ENCODE assay signal across 23 cellular contexts in the genomic region with DNA sequence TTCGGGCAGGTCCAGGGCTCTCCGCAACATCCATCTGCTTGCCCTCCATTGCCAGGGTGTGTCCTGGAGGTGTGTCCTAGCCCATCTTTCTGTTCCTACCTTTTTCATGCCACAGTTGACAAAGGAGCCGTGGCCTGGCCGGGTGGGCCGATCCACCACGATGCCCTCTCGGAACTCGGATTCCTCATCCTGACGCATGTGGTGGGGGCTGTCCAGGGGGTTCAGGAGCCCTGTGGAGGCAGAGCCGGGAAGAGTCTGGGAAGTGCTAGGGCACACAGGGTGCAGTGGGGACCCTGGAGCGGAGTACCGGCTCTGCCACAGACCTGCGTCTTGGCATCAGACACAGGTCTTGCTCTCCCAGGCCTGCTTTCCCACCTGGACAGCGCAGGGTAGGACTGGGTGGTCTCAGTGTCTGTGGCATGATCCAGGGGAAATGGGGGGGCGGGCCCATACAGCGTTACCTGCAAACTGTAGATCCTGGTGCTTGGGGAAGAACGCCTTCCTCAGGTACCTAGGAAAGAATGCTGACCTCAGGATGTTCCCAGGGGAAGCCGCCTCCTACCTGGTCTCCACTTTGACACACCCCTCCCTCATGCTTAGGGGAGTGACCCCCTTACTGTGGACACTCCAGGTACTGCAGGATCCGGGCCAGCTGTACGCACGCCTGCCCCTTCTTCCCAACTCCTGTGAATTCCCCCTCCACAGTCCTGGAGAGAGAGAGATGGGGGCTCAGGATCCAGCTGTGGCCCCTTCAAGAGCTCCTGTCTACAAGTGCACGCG. TPM values are rescaled to one million over a fixed set of nuclear protein-coding genes. Genes with fewer than 3 reads are reported as not detected.
DNase-seq lines count a peak whose midpoint lies in the region; ATAC-seq, FAIRE-seq and TF ChIP-seq lines count a peak whose summit lies in the region.
"Had no signal": no experiment of that assay in that cellular context is flagged by ENCODE, and none has a peak within 500 bp of the region (broad histone marks: within the 10 kb centered on the region; RNA-seq: fewer than 3 reads in every experiment).

No MANE protein-coding gene starts in this region.

- TF ChIP-seq EP300 in H1 (IDR thresholded peaks at IDR 0.05; ENCODE audit: borderline replicate concordance in 1 of 2, low read depth in 2 of 2, low read length in 2 of 2), result no peak

- no peaks in the 10 kb centered on the region for H3K9me3 ChIP-seq in H1 (ENCODE audit: insufficient read depth in 2 of 2, low read depth in 1 of 2, low read length in 1 of 2)
- H3K9me3 ChIP-seq: left ventricle myocardium inferior, prostate gland, thoracic aorta had no signal

- H3K36me3 ChIP-seq in H1 (ENCODE audit: control insufficient read depth in 2 of 4, insufficient read depth in 4 of 4, low read length in 3 of 4), result peaks cover 28 to 62% (median 54%) of the 10 kb centered on the region in 4 experiments

- TF ChIP-seq RAD21 in H1 (IDR thresholded peaks at IDR 0.05 in 1 of 2, conservative IDR thresholded peaks at IDR 0.05 in 1 of 2; ENCODE audit: low read depth in 2 of 2, low read length in 2 of 2), result 0 out of 4 replicates have a peak, but pooled peaks of 1 of the 2 experiments have one; percentile 8

- H2BK15ac ChIP-seq in H1 (ENCODE audit: low read length), result no peak overlapping the region

- CTCF ChIA-PET in activated naive CD4-positive, alpha-beta T cell treated with anti-CD3 and anti-CD28 coated beads, Interleukin-2, amount 10 ng/mL, durations not matched to agents 7 days and 5 days (lab: Charles Lee), result interaction anchor here (4.7 kb wide), 1 partner anchor 7 kb away, joined by 22 read pairs; the partner anchor contains the start of gene ENDOG
- CTCF ChIA-PET in H1 (lab: Charles Lee; ENCODE audit: partially characterized antibody), result interaction anchor here (0.8 to 2.2 kb wide), 8 partner anchors 8 to 97 kb away, joined by 3 to 12 read pairs (median 4); partner anchors contain the start of gene ENDOG

- no peak for TF ChIP-seq POLR2A in H1 (IDR thresholded peaks at IDR 0.05; ENCODE audit: control extremely low read depth in 1 of 2, low read depth in 2 of 2, low read length in 2 of 2)

- no peak overlapping the region for H3K14ac ChIP-seq in H1 (ENCODE audit: insufficient read length)

- no peaks in the 10 kb centered on the region; the same call in 1 of the 2 replicates for H3K79me1 ChIP-seq in H1 (ENCODE audit: low read depth, low read length)

- H3K56ac ChIP-seq in H1 (replicated peaks; ENCODE audit: insufficient read length, low read depth, low read length), result no peak overlapping the region

- H3K9me3 Mint-ChIP-seq in activated naive CD4-positive, alpha-beta T cell treated with anti-CD3 and anti-CD28 coated beads, Interleukin-2, amount 10 ng/mL, durations not matched to agents 7 days and 5 days, result no peaks in the 10 kb centered on the region
- no peaks in the 10 kb centered on the region for H3K9me3 Mint-ChIP-seq in HFFc6
- no peaks in the 10 kb centered on the region for H3K9me3 Mint-ChIP-seq in stimulated activated naive B cell treated with anti-CD40 and anti-IgM and Interleukin-4, amounts not matched to agents 10 μg/mL and 1 μg/mL and 100 μg/mL, for 72 hours
- H3K9me3 Mint-ChIP-seq in activated CD4-positive, alpha-beta T cell treated with anti-CD3 and anti-CD28 coated beads, Interleukin-2, amount 10 ng/mL, durations not matched to agents 24 days and 14 days, result no peaks in the 10 kb centered on the region
- H3K9me3 Mint-ChIP-seq: activated naive CD4-positive, alpha-beta T cell treated with anti-CD3 and anti-CD28 coated beads, Interleukin-2, amount 50 U/mL, for 24 hours; activated T-cell treated with anti-CD3 and anti-CD28 coated beads, Interleukin-2, amount 50 U/mL, for 72 hours; natural killer cell treated with Interleukin-12 subunit alpha and Interleukin-12 subunit beta and Interleukin-15 and Interleukin-18, amount 100 ng/mL, for 72 hours had no signal

- peak; percentile 39 for TF ChIP-seq CTCF in HFFc6 (IDR thresholded peaks at IDR 0.05)
- peak in 2 of 3 experiments; percentile 9 to 22; a peak in 2 of 4 replicates for TF ChIP-seq CTCF in H1 (IDR thresholded peaks at IDR 0.05; ENCODE audit: control extremely low read depth in 1 of 3, insufficient read depth in 1 of 3, low read depth in 1 of 3, low read length in 3 of 3)

- POLR2A ChIA-PET in H1 (lab: Charles Lee; ENCODE audit: partially characterized antibody), result interaction anchor here (0.6 to 3.2 kb wide), 7 partner anchors 8 to 180 kb away, joined by 3 to 13 read pairs (median 4); partner anchors contain the start of genes ENDOG and ZDHHC12

- H2BK20ac ChIP-seq in H1 (ENCODE audit: low read length), result no peak overlapping the region

- intact Hi-C loops in activated CD4-positive, alpha-beta T cell treated with anti-CD3 and anti-CD28 coated beads, Interleukin-2, amount 10 ng/mL, durations not matched to agents 24 days and 14 days (cut with micrococcal nuclease), result no loop called here

- H4K20me1 ChIP-seq in H1 (replicated peaks in 1 of 2; ENCODE audit: control insufficient read depth in 1 of 2, insufficient read depth in 2 of 2, low read length in 2 of 2), result peaks cover 3 to 14% of the 10 kb centered on the region in 2 experiments

- no peak overlapping the region for H3K4me2 ChIP-seq in H1 (ENCODE audit: insufficient read depth in 1 of 2, low read depth in 2 of 2, low read length in 2 of 2)

- H4K5ac ChIP-seq in H1 (ENCODE audit: insufficient read length, low read depth, low read length), result no peak overlapping the region

- no peak overlapping the region for H3K4ac ChIP-seq in H1 (replicated peaks; ENCODE audit: insufficient read length, low read depth, low read length)

- peaks cover 33% of the 10 kb centered on the region for H3K36me3 Mint-ChIP-seq in activated naive CD4-positive, alpha-beta T cell treated with anti-CD3 and anti-CD28 coated beads, Interleukin-2, amount 10 ng/mL, durations not matched to agents 7 days and 5 days
- peaks cover 13% of the 10 kb centered on the region for H3K36me3 Mint-ChIP-seq in HFFc6 (ENCODE audit: low read depth)
- H3K36me3 Mint-ChIP-seq in stimulated activated naive B cell treated with anti-CD40 and anti-IgM and Interleukin-4, amounts not matched to agents 10 μg/mL and 1 μg/mL and 100 μg/mL, for 72 hours, result peaks cover 56 to 68% of the 10 kb centered on the region in 2 donors
- H3K36me3 Mint-ChIP-seq in activated CD4-positive, alpha-beta T cell treated with anti-CD3 and anti-CD28 coated beads, Interleukin-2, amount 10 ng/mL, durations not matched to agents 24 days and 14 days (ENCODE audit: low read depth), result peaks cover 53% of the 10 kb centered on the region
- H3K36me3 Mint-ChIP-seq: natural killer cell treated with Interleukin-12 subunit alpha and Interleukin-12 subunit beta and Interleukin-15 and Interleukin-18, amount 100 ng/mL, for 72 hours had no signal

- H4K91ac ChIP-seq in H1 (replicated peaks; ENCODE audit: insufficient read length, low read length), result no peak overlapping the region

- no peak overlapping the region for H2BK12ac ChIP-seq in H1 (ENCODE audit: low read depth, low read length)

- H3K27me3 Mint-ChIP-seq in activated naive CD4-positive, alpha-beta T cell treated with anti-CD3 and anti-CD28 coated beads, Interleukin-2, amount 10 ng/mL, durations not matched to agents 7 days and 5 days, result no peaks in the 10 kb centered on the region
- H3K27me3 Mint-ChIP-seq in HFFc6 (ENCODE audit: insufficient read depth), result peaks cover 4% of the 10 kb centered on the region
- H3K27me3 Mint-ChIP-seq in stimulated activated naive B cell treated with anti-CD40 and anti-IgM and Interleukin-4, amounts not matched to agents 10 μg/mL and 1 μg/mL and 100 μg/mL, for 72 hours, result no peaks in the 10 kb centered on the region
- no peaks in the 10 kb centered on the region for H3K27me3 Mint-ChIP-seq in activated CD4-positive, alpha-beta T cell treated with anti-CD3 and anti-CD28 coated beads, Interleukin-2, amount 10 ng/mL, durations not matched to agents 24 days and 14 days
- H3K27me3 Mint-ChIP-seq: activated naive CD4-positive, alpha-beta T cell treated with anti-CD3 and anti-CD28 coated beads, Interleukin-2, amount 50 U/mL, for 24 hours; natural killer cell treated with Interleukin-12 subunit alpha and Interleukin-12 subunit beta and Interleukin-15 and Interleukin-18, amount 100 ng/mL, for 72 hours had no signal

- no peak overlapping the region for H4K8ac ChIP-seq in H1 (ENCODE audit: extremely low read depth, insufficient read depth, low read length)

- H3K23me2 ChIP-seq in H1 (ENCODE audit: low read depth, low read length), result peaks cover 5% of the 10 kb centered on the region; the same call in 1 of the 2 replicates

- no peak overlapping the region for H2AK5ac ChIP-seq in H1 (ENCODE audit: low read depth, low read length)

- peak overlapping the region; percentile 28 for H3K27ac Mint-ChIP-seq in activated naive CD4-positive, alpha-beta T cell treated with anti-CD3 and anti-CD28 coated beads, Interleukin-2, amount 10 ng/mL, durations not matched to agents 7 days and 5 days
- no peak overlapping the region for H3K27ac Mint-ChIP-seq in HFFc6
- H3K27ac Mint-ChIP-seq in stimulated activated naive B cell treated with anti-CD40 and anti-IgM and Interleukin-4, amounts not matched to agents 10 μg/mL and 1 μg/mL and 100 μg/mL, for 72 hours, result peak overlapping the region; percentile 14
- no peak overlapping the region for H3K27ac Mint-ChIP-seq in activated CD4-positive, alpha-beta T cell treated with anti-CD3 and anti-CD28 coated beads, Interleukin-2, amount 10 ng/mL, durations not matched to agents 24 days and 14 days
- H3K27ac Mint-ChIP-seq: activated T-cell treated with anti-CD3 and anti-CD28 coated beads, Interleukin-2, amount 50 U/mL, for 72 hours; natural killer cell treated with Interleukin-12 subunit alpha and Interleukin-12 subunit beta and Interleukin-15 and Interleukin-18, amount 100 ng/mL, for 72 hours had no signal

- no peak overlapping the region for H3K23ac ChIP-seq in H1 (ENCODE audit: insufficient read length)

- H3K4me3 Mint-ChIP-seq in activated naive CD4-positive, alpha-beta T cell treated with anti-CD3 and anti-CD28 coated beads, Interleukin-2, amount 10 ng/mL, durations not matched to agents 7 days and 5 days, result no peak overlapping the region
- H3K4me3 Mint-ChIP-seq in HFFc6, result no peak overlapping the region
- H3K4me3 Mint-ChIP-seq in stimulated activated naive B cell treated with anti-CD40 and anti-IgM and Interleukin-4, amounts not matched to agents 10 μg/mL and 1 μg/mL and 100 μg/mL, for 72 hours, result no peak overlapping the region
- no peak overlapping the region for H3K4me3 Mint-ChIP-seq in activated CD4-positive, alpha-beta T cell treated with anti-CD3 and anti-CD28 coated beads, Interleukin-2, amount 10 ng/mL, durations not matched to agents 24 days and 14 days
- H3K4me3 Mint-ChIP-seq: activated naive CD4-positive, alpha-beta T cell treated with anti-CD3 and anti-CD28 coated beads, Interleukin-2, amount 50 U/mL, for 24 hours; activated T-cell treated with anti-CD3 and anti-CD28 coated beads, Interleukin-2, amount 50 U/mL, for 72 hours; natural killer cell treated with Interleukin-12 subunit alpha and Interleukin-12 subunit beta and Interleukin-15 and Interleukin-18, amount 100 ng/mL, for 72 hours had no signal

- H3K9ac ChIP-seq in H1 (replicated peaks in 1 of 4; ENCODE audit: extremely low read depth in 1 of 4, low read depth in 3 of 4, low read length in 3 of 4), result no peak overlapping the region

- no peak for ATAC-seq in stimulated activated naive B cell treated with anti-CD40 and anti-IgM and Interleukin-4, amounts not matched to agents 10 μg/mL and 1 μg/mL and 100 μg/mL, for 72 hours (replicated peaks)
- no peak for ATAC-seq in GM21786 (IDR thresholded peaks at IDR 0.05; ENCODE audit: unreplicated experiment)
- ATAC-seq: activated CD4-positive, CD25-positive, alpha-beta regulatory T cell treated with anti-CD3 and anti-CD28 coated beads, Interleukin-2, amount 50 U/mL, for 24 hours; activated T-cell treated with anti-CD3 and anti-CD28 coated beads, Interleukin-2, amount 50 U/mL, for 72 hours; natural killer cell treated with Interleukin-12 subunit alpha and Interleukin-12 subunit beta and Interleukin-15 and Interleukin-18, amount 100 ng/mL, for 72 hours had no signal

- H3K4me1 ChIP-seq in H1 (replicated peaks in 1 of 4; ENCODE audit: control insufficient read depth in 3 of 4, insufficient read depth in 4 of 4, low read length in 3 of 4), result peaks cover 0 to 3% (median 0%) of the 10 kb centered on the region in 4 experiments; a peak in 1 of 7 replicates

- no peak for DNase-seq in activated naive CD4-positive, alpha-beta T cell treated with anti-CD3 and anti-CD28 coated beads, Interleukin-2, amount 10 ng/mL, durations not matched to agents 7 days and 5 days
- DNase-seq in activated naive CD4-positive, alpha-beta T cell treated with anti-CD3 and anti-CD28 coated beads, Interleukin-2, amount 50 U/mL, for 16 hours, result no peak
- DNase-seq in HFFc6 (no peak), H1 (ENCODE audit: low read depth in 1 of 2, low spot score in 2 of 2) (no peak), NCI-H2081 treated with DMSO at 0.1 percent for 48 hours (lab: John Stamatoyannopoulos, UW) (no peak)
- no peak for DNase-seq in stimulated activated naive B cell treated with anti-CD40 and anti-IgM and Interleukin-4, amounts not matched to agents 10 μg/mL and 1 μg/mL and 100 μg/mL, for 72 hours
- no peak for DNase-seq in activated CD4-positive, alpha-beta T cell treated with anti-CD3 and anti-CD28 coated beads, Interleukin-2, amount 10 ng/mL, durations not matched to agents 24 days and 14 days
- DNase-seq: activated T-cell treated with anti-CD3 and anti-CD28 coated beads, Interleukin-2, amount 50 U/mL, for 72 hours; aorta; left ventricle myocardium inferior; midbrain; NCI-H1930; NCI-H510A; stimulated activated CD4-positive, alpha-beta T cell treated with anti-CD3 and anti-CD28 coated beads, Interleukin-1b, Interleukin-23, amount 100 ng/mL, for 48 hours; stimulated activated naive CD4-positive, alpha-beta T cell had no signal

- peaks cover 31% of the 10 kb centered on the region for H3K4me1 Mint-ChIP-seq in activated naive CD4-positive, alpha-beta T cell treated with anti-CD3 and anti-CD28 coated beads, Interleukin-2, amount 10 ng/mL, durations not matched to agents 7 days and 5 days
- peaks cover 10% of the 10 kb centered on the region for H3K4me1 Mint-ChIP-seq in HFFc6 (ENCODE audit: low read depth)
- H3K4me1 Mint-ChIP-seq in stimulated activated naive B cell treated with anti-CD40 and anti-IgM and Interleukin-4, amounts not matched to agents 10 μg/mL and 1 μg/mL and 100 μg/mL, for 72 hours, result peaks cover 20 to 43% of the 10 kb centered on the region in 2 donors
- H3K4me1 Mint-ChIP-seq in activated CD4-positive, alpha-beta T cell treated with anti-CD3 and anti-CD28 coated beads, Interleukin-2, amount 10 ng/mL, durations not matched to agents 24 days and 14 days, result peaks cover 12% of the 10 kb centered on the region

- 93% methylated on average over 23 of the region's 23 CpGs; no CpG with 5 or more reads in 1 of the 2 experiments for WGBS in H1 (ENCODE audit: extremely low coverage in 1 of 2, insufficient coverage in 1 of 2, insufficient read length in 1 of 2, insufficient replicate concordance in 2 of 2, low coverage in 1 of 2, low lambda C conversion rate in 2 of 2, missing lambda C conversion rate in 1 of 2), 2 experiments

- no peaks in the 10 kb centered on the region for H3K27me3 ChIP-seq in H1 (replicated peaks in 1 of 4; ENCODE audit: control insufficient read depth in 3 of 4, extremely low read depth in 1 of 4, insufficient read depth in 3 of 4, low read length in 3 of 4)

- H3K4me3 ChIP-seq in H1 (ENCODE audit: extremely low read depth in 1 of 4, insufficient read depth in 2 of 4, low read depth in 3 of 4, low read length in 4 of 4), result no peak overlapping the region
- H3K4me3 ChIP-seq: left ventricle myocardium inferior, prostate gland, thoracic aorta had no signal

- H2BK5ac ChIP-seq in H1 (ENCODE audit: low read depth, low read length), result no peak overlapping the region

- H3K79me2 ChIP-seq in H1 (ENCODE audit: control insufficient read depth in 1 of 2, insufficient read depth in 2 of 2, low read length in 2 of 2), result peaks cover 0 to 9% of the 10 kb centered on the region in 2 experiments; a peak in 1 of 4 replicates

- no peak for FAIRE-seq in H1 (lab: Jason Lieb, UNC)

- H3K27ac ChIP-seq in H1 (ENCODE audit: low read depth, low read length), result no peak overlapping the region
- H3K27ac ChIP-seq: C4-2B, HL-60, left ventricle myocardium inferior, thoracic aorta had no signal

- no peak overlapping the region for H2BK120ac ChIP-seq in H1 (replicated peaks; ENCODE audit: low read depth, low read length)

- no peak overlapping the region for H3K18ac ChIP-seq in H1 (ENCODE audit: extremely low read depth, low read length)

- no peak overlapping the region for H2AFZ ChIP-seq in H1 (ENCODE audit: low read length)

RNA-seq across cellular contexts. Expression of gene SPOUT1, which starts 3.5 kb away (rescaled TPM):
- 10 to 100 TPM; 33.2 to 46.8 (median 38.2) TPM for total RNA-seq in HFFc6 (2021; fragmentation: NEBNext Ultra II Directional; extraction: Animal tissue kit (Norgen Biotek cat#: 25700))
- 73.4 and 77.8 TPM in 2 replicates for total RNA-seq in H1 (2021; fragmentation: NEBNext Ultra II Directional; extraction: Animal tissue kit (Norgen Biotek cat#: 25700))
- polyA plus RNA-seq in H1 (2011; rRNA removed), result 69.2 and 100 TPM in 2 replicates
- 55.2 TPM for polyA plus RNA-seq in H1 (2011; cell fraction: cytosol; rRNA removed)
- polyA plus RNA-seq in H1 (2011; cell fraction: nucleus; rRNA removed), result 108 TPM
- 46.8 to 62.2 TPM (median 51.5 TPM) in 4 replicates for polyA plus RNA-seq in H1 (2012, experiment 1 of 2)
- polyA plus RNA-seq in H1 (2012, experiment 2 of 2), result 32.7 TPM
- polyA plus RNA-seq in H1 (2013, experiment 1 of 2), result 21.3 TPM
- 20.5 TPM for polyA plus RNA-seq in H1 (2013, experiment 2 of 2)
- 42.9 and 47.9 TPM in 2 replicates for polyA minus RNA-seq in H1 (2011; rRNA and poly(A)+ RNA removed)
- polyA minus RNA-seq in H1 (2011; cell fraction: cytosol; rRNA and poly(A)+ RNA removed), result 30.8 TPM
- polyA minus RNA-seq in H1 (2011; cell fraction: nucleus; rRNA and poly(A)+ RNA removed), result 58.3 TPM
- 149 and 154 TPM in 2 replicates for total RNA-seq in activated CD4-positive, alpha-beta T cell treated with anti-CD3 and anti-CD28 coated beads, Interleukin-2, amount 10 ng/mL, durations not matched to agents 24 days and 14 days

RNA-seq across cellular contexts. Expression of gene ENDOG, which starts 7.8 kb away (rescaled TPM):
- 10 to 100 TPM; 16.0 to 23.7 (median 17.0) TPM for total RNA-seq in HFFc6 (2021; fragmentation: NEBNext Ultra II Directional; extraction: Animal tissue kit (Norgen Biotek cat#: 25700))
- total RNA-seq in H1 (2021; fragmentation: NEBNext Ultra II Directional; extraction: Animal tissue kit (Norgen Biotek cat#: 25700)), result 17.5 and 22.4 TPM in 2 replicates
- 23.4 and 31.8 TPM in 2 replicates for polyA plus RNA-seq in H1 (2011; rRNA removed)
- 29.0 TPM for polyA plus RNA-seq in H1 (2011; cell fraction: cytosol; rRNA removed)
- 27.0 TPM for polyA plus RNA-seq in H1 (2011; cell fraction: nucleus; rRNA removed)
- 4.1 to 11.5 TPM (median 10.3 TPM) in 4 replicates for polyA plus RNA-seq in H1 (2012, experiment 1 of 2)
- polyA plus RNA-seq in H1 (2012, experiment 2 of 2), result 10.5 TPM
- 9.4 TPM for polyA plus RNA-seq in H1 (2013, experiment 1 of 2)
- polyA plus RNA-seq in H1 (2013, experiment 2 of 2), result 10.3 TPM
- 5.8 and 7.4 TPM in 2 replicates for polyA minus RNA-seq in H1 (2011; rRNA and poly(A)+ RNA removed)
- polyA minus RNA-seq in H1 (2011; cell fraction: cytosol; rRNA and poly(A)+ RNA removed), result 10.9 TPM
- 15.0 TPM for polyA minus RNA-seq in H1 (2011; cell fraction: nucleus; rRNA and poly(A)+ RNA removed)
- 22.9 and 23.3 TPM in 2 replicates for total RNA-seq in activated CD4-positive, alpha-beta T cell treated with anti-CD3 and anti-CD28 coated beads, Interleukin-2, amount 10 ng/mL, durations not matched to agents 24 days and 14 days

RNA-seq across cellular contexts. Expression of gene TBC1D13, which starts 39.1 kb away (rescaled TPM):
- 10 to 100 TPM; 28.0 to 34.7 (median 30.3) TPM for total RNA-seq in HFFc6 (2021; fragmentation: NEBNext Ultra II Directional; extraction: Animal tissue kit (Norgen Biotek cat#: 25700))
- 21.3 and 26.3 TPM in 2 replicates for total RNA-seq in H1 (2021; fragmentation: NEBNext Ultra II Directional; extraction: Animal tissue kit (Norgen Biotek cat#: 25700))
- 24.7 and 33.0 TPM in 2 replicates for polyA plus RNA-seq in H1 (2011; rRNA removed)
- 18.0 TPM for polyA plus RNA-seq in H1 (2011; cell fraction: cytosol; rRNA removed)
- 26.8 TPM for polyA plus RNA-seq in H1 (2011; cell fraction: nucleus; rRNA removed)
- polyA plus RNA-seq in H1 (2012, experiment 1 of 2), result 17.9 to 24.5 TPM (median 20.3 TPM) in 4 replicates
- 23.3 TPM for polyA plus RNA-seq in H1 (2012, experiment 2 of 2)
- polyA plus RNA-seq in H1 (2013, experiment 1 of 2), result 13.2 TPM
- polyA plus RNA-seq in H1 (2013, experiment 2 of 2), result 13.4 TPM
- polyA minus RNA-seq in H1 (2011; rRNA and poly(A)+ RNA removed), result 21.1 and 26.2 TPM in 2 replicates
- 8.7 TPM for polyA minus RNA-seq in H1 (2011; cell fraction: cytosol; rRNA and poly(A)+ RNA removed)
- polyA minus RNA-seq in H1 (2011; cell fraction: nucleus; rRNA and poly(A)+ RNA removed), result 10.1 TPM
- 19.2 and 19.9 TPM in 2 replicates for total RNA-seq in activated CD4-positive, alpha-beta T cell treated with anti-CD3 and anti-CD28 coated beads, Interleukin-2, amount 10 ng/mL, durations not matched to agents 24 days and 14 days

RNA-seq across cellular contexts. Expression of gene ZER1, which starts 54.4 kb away (rescaled TPM):
- total RNA-seq in HFFc6 (2021; fragmentation: NEBNext Ultra II Directional; extraction: Animal tissue kit (Norgen Biotek cat#: 25700)), result 10 to 100 TPM; 32.5 to 47.6 (median 37.8) TPM
- total RNA-seq in H1 (2021; fragmentation: NEBNext Ultra II Directional; extraction: Animal tissue kit (Norgen Biotek cat#: 25700)), result 20.5 and 22.6 TPM in 2 replicates
- polyA plus RNA-seq in H1 (2011; rRNA removed), result 26.6 and 55.8 TPM in 2 replicates
- 24.8 TPM for polyA plus RNA-seq in H1 (2011; cell fraction: cytosol; rRNA removed)
- 43.9 TPM for polyA plus RNA-seq in H1 (2011; cell fraction: nucleus; rRNA removed)
- 12.0 to 19.7 TPM (median 18.3 TPM) in 4 replicates for polyA plus RNA-seq in H1 (2012, experiment 1 of 2)
- polyA plus RNA-seq in H1 (2012, experiment 2 of 2), result 17.9 TPM
- polyA plus RNA-seq in H1 (2013, experiment 1 of 2), result 12.2 TPM
- polyA plus RNA-seq in H1 (2013, experiment 2 of 2), result 11.3 TPM
- polyA minus RNA-seq in H1 (2011; rRNA and poly(A)+ RNA removed), result 25.9 and 30.5 TPM in 2 replicates
- polyA minus RNA-seq in H1 (2011; cell fraction: cytosol; rRNA and poly(A)+ RNA removed), result 24.1 TPM
- polyA minus RNA-seq in H1 (2011; cell fraction: nucleus; rRNA and poly(A)+ RNA removed), result 20.3 TPM
- 12.3 and 14.4 TPM in 2 replicates for total RNA-seq in activated CD4-positive, alpha-beta T cell treated with anti-CD3 and anti-CD28 coated beads, Interleukin-2, amount 10 ng/mL, durations not matched to agents 24 days and 14 days

RNA-seq across cellular contexts. Expression of gene KYAT1, which starts 55.6 kb away (rescaled TPM):
- total RNA-seq in HFFc6 (2021; fragmentation: NEBNext Ultra II Directional; extraction: Animal tissue kit (Norgen Biotek cat#: 25700)), result 1 to 10 TPM; 6.7 to 9.0 (median 8.3) TPM
- 28.5 and 30.4 TPM in 2 replicates for total RNA-seq in H1 (2021; fragmentation: NEBNext Ultra II Directional; extraction: Animal tissue kit (Norgen Biotek cat#: 25700))
- polyA plus RNA-seq in H1 (2011; rRNA removed), result 42.2 and 56.6 TPM in 2 replicates
- 49.2 TPM for polyA plus RNA-seq in H1 (2011; cell fraction: cytosol; rRNA removed)
- 133 TPM for polyA plus RNA-seq in H1 (2011; cell fraction: nucleus; rRNA removed)
- polyA plus RNA-seq in H1 (2012, experiment 1 of 2), result 24.5 to 34.8 TPM (median 33.7 TPM) in 4 replicates
- 46.6 TPM for polyA plus RNA-seq in H1 (2012, experiment 2 of 2)
- 20.9 TPM for polyA plus RNA-seq in H1 (2013, experiment 1 of 2)
- polyA plus RNA-seq in H1 (2013, experiment 2 of 2), result 20.5 TPM
- polyA minus RNA-seq in H1 (2011; rRNA and poly(A)+ RNA removed), result 21.4 and 28.1 TPM in 2 replicates
- 15.2 TPM for polyA minus RNA-seq in H1 (2011; cell fraction: cytosol; rRNA and poly(A)+ RNA removed)
- 14.7 TPM for polyA minus RNA-seq in H1 (2011; cell fraction: nucleus; rRNA and poly(A)+ RNA removed)
- 11.7 and 14.4 TPM in 2 replicates for total RNA-seq in activated CD4-positive, alpha-beta T cell treated with anti-CD3 and anti-CD28 coated beads, Interleukin-2, amount 10 ng/mL, durations not matched to agents 24 days and 14 days

Comparison
In these comparisons a context has a peak if more than half of its experiments do, and no peak if none do; other contexts are left out.
1. H3K27ac Mint-ChIP-seq: peak in activated naive CD4-positive, alpha-beta T cell treated with anti-CD3 and anti-CD28 coated beads, Interleukin-2, amount 10 ng/mL, durations not matched to agents 7 days and 5 days (single experiment) and stimulated activated naive B cell treated with anti-CD40 and anti-IgM and Interleukin-4, amounts not matched to agents 10 μg/mL and 1 μg/mL and 100 μg/mL, for 72 hours (single experiment); none in HFFc6 (single experiment) and activated CD4-positive, alpha-beta T cell treated with anti-CD3 and anti-CD28 coated beads, Interleukin-2, amount 10 ng/mL, durations not matched to agents 24 days and 14 days (single experiment).